ENCODE assay signal across 1 cellular context in genomic region chr2:10097352-10098148, GRCh38.
TF ChIP-seq lines count a peak whose summit lies in the region.

No MANE protein-coding gene starts in this region.

TF ChIP-seq in H1, 55 proteins besides CTCF, POLR2A, EP300 and RAD21:
- TF ChIP-seq JUND (IDR thresholded peaks at IDR 0.05; ENCODE audit: low read length) (0 out of 2 replicates have a peak, but pooled peaks have one; percentile 39), GABPA (IDR thresholded peaks at IDR 0.05; ENCODE audit: borderline replicate concordance, insufficient read depth, low read length) (peak; percentile 44; the same call in 1 of the 2 replicates), TEAD4 (IDR thresholded peaks at IDR 0.05; ENCODE audit: low read depth, low read length) (no peak), HDAC2 (IDR thresholded peaks at IDR 0.05; ENCODE audit: borderline replicate concordance in 1 of 2, low read depth in 2 of 2, low read length in 2 of 2) (peak in 1 of 2 experiments; percentile 74; a peak in 1 of 4 replicates), BACH1 (IDR thresholded peaks at IDR 0.05; ENCODE audit: low read length) (peak; percentile 84)
